ENCODE assay signal across 1 cellular context in genomic region chr3:14947886-14948608, GRCh38.
TF ChIP-seq lines count a peak whose summit lies in the region.

No MANE protein-coding gene starts in this region.

TF ChIP-seq in HepG2, 621 proteins besides CTCF, POLR2A, EP300 and RAD21 (continued from another document):
- TF ChIP-seq ZBTB44 (CRISPR knock-in tag; IDR thresholded peaks at IDR 0.05) (no peak), ZNF678 (CRISPR knock-in tag; IDR thresholded peaks at IDR 0.05) (no peak), SOX6 (IDR thresholded peaks at IDR 0.05) (no peak), SOX6 (CRISPR knock-in tag; IDR thresholded peaks at IDR 0.05) (peak; percentile 33; the same call in 1 of the 2 replicates), SP5 (CRISPR knock-in tag; IDR thresholded peaks at IDR 0.05; ENCODE audit: borderline replicate concordance, low read depth) (peak; percentile 18), REST (IDR thresholded peaks at IDR 0.05; ENCODE audit: borderline replicate concordance in 1 of 2, low read depth in 1 of 2, low read length in 2 of 2) (peak in 1 of 2 experiments; percentile 30; a peak in 1 of 4 replicates), ZNF501 (CRISPR knock-in tag; IDR thresholded peaks at IDR 0.05) (peak; percentile 51; the same call in 1 of the 2 replicates), RBM39 (IDR thresholded peaks at IDR 0.05; ENCODE audit: low read depth, low read length, poor library complexity, severe bottlenecking) (peak; percentile 47), ZNF335 (CRISPR knock-in tag; IDR thresholded peaks at IDR 0.05) (peak; percentile 18), STAT5B (CRISPR knock-in tag; IDR thresholded peaks at IDR 0.05) (no peak), SAP130 (CRISPR knock-in tag; IDR thresholded peaks at IDR 0.05; ENCODE audit: low read depth) (peak; percentile 42), KMT2B (CRISPR knock-in tag; IDR thresholded peaks at IDR 0.05) (peak; percentile 90), ZBTB37 (CRISPR knock-in tag; IDR thresholded peaks at IDR 0.05) (0 out of 2 replicates have a peak, but pooled peaks have one; percentile 20), CREB1 (IDR thresholded peaks at IDR 0.05) (peak; percentile 57), CREB1 (CRISPR knock-in tag; IDR thresholded peaks at IDR 0.05) (peak; percentile 75), NR2C2 (CRISPR knock-in tag; IDR thresholded peaks at IDR 0.05; ENCODE audit: borderline replicate concordance) (peak; percentile 84), KDM5A (IDR thresholded peaks at IDR 0.05; ENCODE audit: borderline replicate concordance, low read length) (peak; percentile 82; the same call in 1 of the 2 replicates), REPIN1 (CRISPR knock-in tag; IDR thresholded peaks at IDR 0.05; ENCODE audit: borderline replicate concordance, low read depth) (peak; percentile 51; the same call in 1 of the 2 replicates), ZNF850 (CRISPR knock-in tag; conservative IDR thresholded peaks at IDR 0.05) (no peak), ZNF580 (CRISPR knock-in tag; IDR thresholded peaks at IDR 0.05; ENCODE audit: borderline replicate concordance, low read depth) (0 out of 2 replicates have a peak, but pooled peaks have one; percentile 27), ZNF775 (CRISPR knock-in tag; IDR thresholded peaks at IDR 0.05; ENCODE audit: borderline replicate concordance) (no peak), HNF4A (CRISPR knock-in tag; IDR thresholded peaks at IDR 0.05) (no peak)
- TF ChIP-seq, protein P1, sequence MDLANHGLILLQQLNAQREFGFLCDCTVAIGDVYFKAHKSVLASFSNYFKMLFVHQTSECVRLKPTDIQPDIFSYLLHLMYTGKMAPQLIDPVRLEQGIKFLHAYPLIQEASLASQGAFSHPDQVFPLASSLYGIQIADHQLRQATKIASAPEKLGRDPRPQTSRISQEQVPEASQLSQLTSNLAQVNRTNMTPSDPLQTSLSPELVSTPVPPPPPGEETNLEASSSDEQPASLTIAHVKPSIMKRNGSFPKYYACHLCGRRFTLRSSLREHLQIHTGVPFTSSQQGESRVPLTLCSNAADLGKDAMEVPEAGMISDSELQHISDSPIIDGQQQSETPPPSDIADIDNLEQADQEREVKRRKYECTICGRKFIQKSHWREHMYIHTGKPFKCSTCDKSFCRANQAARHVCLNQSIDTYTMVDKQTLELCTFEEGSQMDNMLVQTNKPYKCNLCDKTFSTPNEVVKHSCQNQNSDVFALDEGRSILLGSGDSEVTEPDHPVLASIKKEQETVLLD (CRISPR knock-in tag; IDR thresholded peaks at IDR 0.05; ENCODE audit: low read depth): peak; percentile 92
- TF ChIP-seq, protein P2, sequence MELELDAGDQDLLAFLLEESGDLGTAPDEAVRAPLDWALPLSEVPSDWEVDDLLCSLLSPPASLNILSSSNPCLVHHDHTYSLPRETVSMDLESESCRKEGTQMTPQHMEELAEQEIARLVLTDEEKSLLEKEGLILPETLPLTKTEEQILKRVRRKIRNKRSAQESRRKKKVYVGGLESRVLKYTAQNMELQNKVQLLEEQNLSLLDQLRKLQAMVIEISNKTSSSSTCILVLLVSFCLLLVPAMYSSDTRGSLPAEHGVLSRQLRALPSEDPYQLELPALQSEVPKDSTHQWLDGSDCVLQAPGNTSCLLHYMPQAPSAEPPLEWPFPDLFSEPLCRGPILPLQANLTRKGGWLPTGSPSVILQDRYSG (CRISPR knock-in tag; IDR thresholded peaks at IDR 0.05): no peak
